In genomic region chr5:108530706-108531105, GRCh38 we compare ENCODE assay signal across 17 cellular contexts.
"Had no signal": no experiment of that assay in that cellular context is flagged by ENCODE, and none has a peak within 500 bp of the region (broad histone marks: within the 10 kb centered on the region; RNA-seq: fewer than 3 reads in every experiment).

No MANE protein-coding gene starts in this region.

- H3K4me3 Mint-ChIP-seq: effector memory CD8-positive, alpha-beta T cell; immature natural killer cell; memory B cell; naive thymus-derived CD8-positive, alpha-beta T cell had no signal

- DNase-seq: effector memory CD8-positive, alpha-beta T cell; esophagus squamous epithelium; glutamatergic neuron; immature natural killer cell; left lung; lower lobe of right lung; mucosa of descending colon; naive thymus-derived CD8-positive, alpha-beta T cell; stimulated activated CD4-positive, alpha-beta T cell treated with anti-CD3 and anti-CD28 coated beads, Interleukin-2, amount 100 ng/mL, for 48 hours; stimulated activated naive CD4-positive, alpha-beta T cell treated with Interleukin-2 at 50 U/mL for 16 hours; thyroid gland; upper lobe of right lung had no signal

- H3K4me1 ChIP-seq: esophagus squamous epithelium, gastroesophageal sphincter, left lung, lower lobe of right lung, suprapubic skin, thyroid gland, upper lobe of right lung, vagina had no signal

- H3K9me3 ChIP-seq: gastroesophageal sphincter, lower lobe of right lung, suprapubic skin, thyroid gland, upper lobe of right lung, vagina had no signal

- H3K27ac ChIP-seq: esophagus squamous epithelium, gastroesophageal sphincter, left lung, lower lobe of right lung, right atrium auricular region, suprapubic skin, thyroid gland, upper lobe of right lung, vagina had no signal

- H3K4me1 Mint-ChIP-seq: immature natural killer cell; naive thymus-derived CD8-positive, alpha-beta T cell had no signal

- H3K27ac Mint-ChIP-seq: effector memory CD8-positive, alpha-beta T cell; immature natural killer cell; memory B cell; naive thymus-derived CD8-positive, alpha-beta T cell had no signal

- H3K36me3 Mint-ChIP-seq: immature natural killer cell had no signal

- H3K36me3 ChIP-seq: esophagus squamous epithelium, gastroesophageal sphincter, left lung, lower lobe of right lung, right atrium auricular region, suprapubic skin, thyroid gland, upper lobe of right lung, vagina had no signal

- H3K4me3 ChIP-seq: esophagus squamous epithelium, gastroesophageal sphincter, left lung, lower lobe of right lung, mucosa of descending colon, right atrium auricular region, suprapubic skin, thyroid gland, upper lobe of right lung, vagina had no signal

- H3K27me3 ChIP-seq: esophagus squamous epithelium, gastroesophageal sphincter, left lung, right atrium auricular region, suprapubic skin, thyroid gland, upper lobe of right lung, vagina had no signal
